In the genomic region with DNA sequence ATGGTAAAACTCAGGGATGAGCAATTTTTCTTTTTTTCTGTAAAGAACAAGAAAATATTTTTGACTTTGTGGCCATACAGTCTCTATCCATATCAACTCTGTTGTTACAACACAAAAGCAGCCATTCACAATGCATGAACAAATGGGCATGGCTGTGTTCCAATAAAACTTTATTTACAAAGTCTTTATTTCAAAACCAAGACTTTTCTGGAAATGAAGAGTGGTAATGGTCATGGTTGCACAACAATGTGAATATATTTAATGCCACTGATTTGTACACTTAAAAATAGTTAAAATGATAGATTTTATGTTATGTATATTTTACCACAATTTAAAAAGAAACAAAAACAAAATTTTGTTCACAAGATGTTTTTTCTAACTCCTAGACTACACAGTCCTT, we compare ENCODE assay signal across 3 cellular contexts.
TF ChIP-seq lines count a peak whose summit lies in the region.

No MANE protein-coding gene starts in this region.

TF ChIP-seq in GM23338, 12 proteins besides CTCF, POLR2A, EP300 and RAD21 (continues in another document):
- no peak for TF ChIP-seq ZNF114 (CRISPR knock-in tag; IDR thresholded peaks at IDR 0.05)
- TF ChIP-seq, protein P1, sequence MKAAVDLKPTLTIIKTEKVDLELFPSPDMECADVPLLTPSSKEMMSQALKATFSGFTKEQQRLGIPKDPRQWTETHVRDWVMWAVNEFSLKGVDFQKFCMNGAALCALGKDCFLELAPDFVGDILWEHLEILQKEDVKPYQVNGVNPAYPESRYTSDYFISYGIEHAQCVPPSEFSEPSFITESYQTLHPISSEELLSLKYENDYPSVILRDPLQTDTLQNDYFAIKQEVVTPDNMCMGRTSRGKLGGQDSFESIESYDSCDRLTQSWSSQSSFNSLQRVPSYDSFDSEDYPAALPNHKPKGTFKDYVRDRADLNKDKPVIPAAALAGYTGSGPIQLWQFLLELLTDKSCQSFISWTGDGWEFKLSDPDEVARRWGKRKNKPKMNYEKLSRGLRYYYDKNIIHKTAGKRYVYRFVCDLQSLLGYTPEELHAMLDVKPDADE (IDR thresholded peaks at IDR 0.05) = no peak
- no peak for TF ChIP-seq ZNF462 (CRISPR knock-in tag; IDR thresholded peaks at IDR 0.05)

TF ChIP-seq in HCT116, 20 proteins besides CTCF, POLR2A, EP300 and RAD21:
- TF ChIP-seq YY1 (IDR thresholded peaks at IDR 0.05; ENCODE audit: extremely low read depth, insufficient replicate concordance, low read depth, low read length) (no peak), EGR1 (IDR thresholded peaks at IDR 0.05; ENCODE audit: low read depth) (no peak)
TF ChIP-seq in HCT116: peak in this region for 0.

TF ChIP-seq in K562, 482 proteins besides CTCF, POLR2A, EP300 and RAD21:
- TF ChIP-seq CEBPG (CRISPR knock-in tag; IDR thresholded peaks at IDR 0.05) = no peak
- TF ChIP-seq CEBPG (tag; conservative IDR thresholded peaks at IDR 0.05 in 1 of 2, IDR thresholded peaks at IDR 0.05 in 1 of 2) = peak in 1 of 2 experiments; percentile 56; a peak in 2 of 4 replicates
- TF ChIP-seq SPI1 (IDR thresholded peaks at IDR 0.05; ENCODE audit: borderline replicate concordance, low read depth, low read length) = no peak
- no peak for TF ChIP-seq SMAD2 (IDR thresholded peaks at IDR 0.05; ENCODE audit: low read depth, low read length)
- TF ChIP-seq ZBTB40 (IDR thresholded peaks at IDR 0.05) = peak; percentile 96
- TF ChIP-seq ZBTB40 (CRISPR knock-in tag; IDR thresholded peaks at IDR 0.05) = peak; percentile 76
- no peak for TF ChIP-seq DIDO1 (tag; IDR thresholded peaks at IDR 0.05; ENCODE audit: low read depth)
- peak; percentile 64 for TF ChIP-seq CEBPB (tag; IDR thresholded peaks at IDR 0.05)
- TF ChIP-seq RFX5 (IDR thresholded peaks at IDR 0.05; ENCODE audit: low read depth, low read length) = no peak
